In genomic region chr5:36240779-36241635, GRCh38 we compare ENCODE assay signal across 1 cellular context.
TF ChIP-seq lines count a peak whose summit lies in the region.

No MANE protein-coding gene starts in this region.

TF ChIP-seq in HEK293, 187 proteins besides CTCF, POLR2A, EP300 and RAD21 (continued from another document and continues in another):
- TF ChIP-seq ZBTB44 (tag by site-specific recombination; IDR thresholded peaks at IDR 0.05) (no peak), ZBTB21 (tag by site-specific recombination; IDR thresholded peaks at IDR 0.05) (no peak), ZBTB17 (tag by site-specific recombination; IDR thresholded peaks at IDR 0.05) (peak; percentile 42), ZNF174 (tag by site-specific recombination; IDR thresholded peaks at IDR 0.05) (no peak), ZNF571 (tag by site-specific recombination; IDR thresholded peaks at IDR 0.05) (no peak), ZNF660 (tag by site-specific recombination; IDR thresholded peaks at IDR 0.05) (0 out of 2 replicates have a peak, but pooled peaks have one; percentile 29), HIC1 (tag by site-specific recombination; IDR thresholded peaks at IDR 0.05) (no peak), ZNF354C (tag by site-specific recombination; IDR thresholded peaks at IDR 0.05; ENCODE audit: borderline replicate concordance, low read depth) (no peak), ZIC2 (tag by site-specific recombination; IDR thresholded peaks at IDR 0.05) (peak; percentile 70; the same call in 1 of the 2 replicates), BCL11A (tag by site-specific recombination; IDR thresholded peaks at IDR 0.05; ENCODE audit: low read depth) (no peak), ZBTB48 (tag by site-specific recombination; IDR thresholded peaks at IDR 0.05) (peak; percentile 96), ZNF776 (tag by site-specific recombination; IDR thresholded peaks at IDR 0.05; ENCODE audit: borderline replicate concordance) (no peak), ZNF473 (tag by site-specific recombination; IDR thresholded peaks at IDR 0.05) (no peak), TCF7L2 (IDR thresholded peaks at IDR 0.05; ENCODE audit: borderline replicate concordance, low read depth, low read length) (no peak), BCL11B (tag by site-specific recombination; IDR thresholded peaks at IDR 0.05; ENCODE audit: low read depth) (no peak), SP3 (tag by site-specific recombination; IDR thresholded peaks at IDR 0.05) (peak; percentile 47), ZSCAN18 (tag by site-specific recombination; IDR thresholded peaks at IDR 0.05) (no peak), ZNF133 (tag by site-specific recombination; IDR thresholded peaks at IDR 0.05) (no peak), ZNF146 (tag by site-specific recombination; IDR thresholded peaks at IDR 0.05) (0 out of 2 replicates have a peak, but pooled peaks have one; percentile 7), ZNF2 (tag by site-specific recombination; IDR thresholded peaks at IDR 0.05) (peak; percentile 84; the same call in 1 of the 2 replicates), MYNN (tag by site-specific recombination; IDR thresholded peaks at IDR 0.05; ENCODE audit: borderline replicate concordance) (no peak), ZNF433 (tag by site-specific recombination; IDR thresholded peaks at IDR 0.05; ENCODE audit: low read depth) (no peak), ZNF501 (tag by site-specific recombination; IDR thresholded peaks at IDR 0.05) (peak; percentile 82; the same call in 1 of the 2 replicates), ATF2 (tag by site-specific recombination; IDR thresholded peaks at IDR 0.05; ENCODE audit: low read depth) (no peak), ZNF10 (tag by site-specific recombination; IDR thresholded peaks at IDR 0.05) (no peak), ZNF292 (tag by site-specific recombination; IDR thresholded peaks at IDR 0.05; ENCODE audit: borderline replicate concordance, low read depth) (no peak), YY2 (tag by site-specific recombination; IDR thresholded peaks at IDR 0.05) (no peak), ZBTB8A (tag by site-specific recombination; IDR thresholded peaks at IDR 0.05) (peak; percentile 93), KLF9 (tag by site-specific recombination; IDR thresholded peaks at IDR 0.05; ENCODE audit: low read depth) (peak; percentile 97), SP7 (tag by site-specific recombination; IDR thresholded peaks at IDR 0.05) (peak; percentile 50), ZNF112 (tag by site-specific recombination; IDR thresholded peaks at IDR 0.05) (no peak), ZNF274 (IDR thresholded peaks at IDR 0.05; ENCODE audit: low read length) (no peak), ZNF274 (tag by site-specific recombination; IDR thresholded peaks at IDR 0.05; ENCODE audit: borderline replicate concordance) (no peak), OSR2 (tag by site-specific recombination; IDR thresholded peaks at IDR 0.05) (no peak), ZNF148 (tag by site-specific recombination; IDR thresholded peaks at IDR 0.05; ENCODE audit: borderline replicate concordance) (no peak), ZNF394 (tag by site-specific recombination; IDR thresholded peaks at IDR 0.05; ENCODE audit: borderline replicate concordance) (peak; percentile 31; the same call in 1 of the 2 replicates)
- TF ChIP-seq, protein P1, sequence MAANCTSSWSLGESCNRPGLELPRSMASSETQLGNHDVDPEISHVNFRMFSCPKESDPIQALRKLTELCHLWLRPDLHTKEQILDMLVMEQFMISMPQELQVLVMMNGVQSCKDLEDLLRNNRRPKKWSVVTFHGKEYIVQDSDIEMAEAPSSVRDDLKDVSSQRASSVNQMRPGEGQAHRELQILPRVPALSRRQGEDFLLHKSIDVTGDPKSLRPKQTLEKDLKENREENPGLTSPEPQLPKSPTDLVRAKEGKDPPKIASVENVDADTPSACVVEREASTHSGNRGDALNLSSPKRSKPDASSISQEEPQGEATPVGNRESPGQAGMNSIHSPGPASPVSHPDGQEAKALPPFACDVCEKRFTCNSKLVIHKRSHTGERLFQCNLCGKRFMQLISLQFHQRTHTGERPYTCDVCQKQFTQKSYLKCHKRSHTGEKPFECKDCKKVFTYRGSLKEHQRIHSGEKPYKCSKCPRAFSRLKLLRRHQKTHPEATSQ (tag by site-specific recombination; IDR thresholded peaks at IDR 0.05), result no peak
- TF ChIP-seq, protein P2, sequence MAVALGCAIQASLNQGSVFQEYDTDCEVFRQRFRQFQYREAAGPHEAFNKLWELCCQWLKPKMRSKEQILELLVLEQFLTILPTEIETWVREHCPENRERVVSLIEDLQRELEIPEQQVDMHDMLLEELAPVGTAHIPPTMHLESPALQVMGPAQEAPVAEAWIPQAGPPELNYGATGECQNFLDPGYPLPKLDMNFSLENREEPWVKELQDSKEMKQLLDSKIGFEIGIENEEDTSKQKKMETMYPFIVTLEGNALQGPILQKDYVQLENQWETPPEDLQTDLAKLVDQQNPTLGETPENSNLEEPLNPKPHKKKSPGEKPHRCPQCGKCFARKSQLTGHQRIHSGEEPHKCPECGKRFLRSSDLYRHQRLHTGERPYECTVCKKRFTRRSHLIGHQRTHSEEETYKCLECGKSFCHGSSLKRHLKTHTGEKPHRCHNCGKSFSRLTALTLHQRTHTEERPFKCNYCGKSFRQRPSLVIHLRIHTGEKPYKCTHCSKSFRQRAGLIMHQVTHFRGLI (tag by site-specific recombination; IDR thresholded peaks at IDR 0.05), result no peak
- TF ChIP-seq, protein P3, sequence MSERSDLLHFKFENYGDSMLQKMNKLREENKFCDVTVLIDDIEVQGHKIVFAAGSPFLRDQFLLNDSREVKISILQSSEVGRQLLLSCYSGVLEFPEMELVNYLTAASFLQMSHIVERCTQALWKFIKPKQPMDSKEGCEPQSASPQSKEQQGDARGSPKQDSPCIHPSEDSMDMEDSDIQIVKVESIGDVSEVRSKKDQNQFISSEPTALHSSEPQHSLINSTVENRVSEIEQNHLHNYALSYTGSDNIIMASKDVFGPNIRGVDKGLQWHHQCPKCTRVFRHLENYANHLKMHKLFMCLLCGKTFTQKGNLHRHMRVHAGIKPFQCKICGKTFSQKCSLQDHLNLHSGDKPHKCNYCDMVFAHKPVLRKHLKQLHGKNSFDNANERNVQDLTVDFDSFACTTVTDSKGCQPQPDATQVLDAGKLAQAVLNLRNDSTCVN (tag by site-specific recombination; optimal IDR thresholded peaks at IDR 0.05), result peak; percentile 59
- TF ChIP-seq, protein P4, sequence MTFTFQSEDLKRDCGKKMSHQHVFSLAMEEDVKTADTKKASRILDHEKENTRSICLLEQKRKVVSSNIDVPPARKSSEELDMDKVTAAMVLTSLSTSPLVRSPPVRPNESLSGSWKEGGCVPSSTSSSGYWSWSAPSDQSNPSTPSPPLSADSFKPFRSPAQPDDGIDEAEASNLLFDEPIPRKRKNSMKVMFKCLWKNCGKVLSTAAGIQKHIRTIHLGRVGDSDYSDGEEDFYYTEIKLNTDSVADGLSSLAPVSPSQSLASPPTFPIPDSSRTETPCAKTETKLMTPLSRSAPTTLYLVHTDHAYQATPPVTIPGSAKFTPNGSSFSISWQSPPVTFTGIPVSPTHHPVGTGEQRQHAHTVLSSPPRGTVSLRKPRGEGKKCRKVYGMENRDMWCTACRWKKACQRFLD (tag by site-specific recombination; IDR thresholded peaks at IDR 0.05), result no peak
- TF ChIP-seq, protein P5, sequence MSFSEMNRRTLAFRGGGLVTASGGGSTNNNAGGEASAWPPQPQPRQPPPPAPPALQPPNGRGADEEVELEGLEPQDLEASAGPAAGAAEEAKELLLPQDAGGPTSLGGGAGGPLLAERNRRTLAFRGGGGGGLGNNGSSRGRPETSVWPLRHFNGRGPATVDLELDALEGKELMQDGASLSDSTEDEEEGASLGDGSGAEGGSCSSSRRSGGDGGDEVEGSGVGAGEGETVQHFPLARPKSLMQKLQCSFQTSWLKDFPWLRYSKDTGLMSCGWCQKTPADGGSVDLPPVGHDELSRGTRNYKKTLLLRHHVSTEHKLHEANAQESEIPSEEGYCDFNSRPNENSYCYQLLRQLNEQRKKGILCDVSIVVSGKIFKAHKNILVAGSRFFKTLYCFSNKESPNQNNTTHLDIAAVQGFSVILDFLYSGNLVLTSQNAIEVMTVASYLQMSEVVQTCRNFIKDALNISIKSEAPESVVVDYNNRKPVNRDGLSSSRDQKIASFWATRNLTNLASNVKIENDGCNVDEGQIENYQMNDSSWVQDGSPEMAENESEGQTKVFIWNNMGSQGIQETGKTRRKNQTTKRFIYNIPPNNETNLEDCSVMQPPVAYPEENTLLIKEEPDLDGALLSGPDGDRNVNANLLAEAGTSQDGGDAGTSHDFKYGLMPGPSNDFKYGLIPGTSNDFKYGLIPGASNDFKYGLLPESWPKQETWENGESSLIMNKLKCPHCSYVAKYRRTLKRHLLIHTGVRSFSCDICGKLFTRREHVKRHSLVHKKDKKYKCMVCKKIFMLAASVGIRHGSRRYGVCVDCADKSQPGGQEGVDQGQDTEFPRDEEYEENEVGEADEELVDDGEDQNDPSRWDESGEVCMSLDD (tag by site-specific recombination; IDR thresholded peaks at IDR 0.05), result peak; percentile 77; the same call in 1 of the 2 replicates
